Comparison of ENCODE assay signal across 11 cellular contexts in genomic region chr22:28774378-28774777, GRCh38. TPM values are rescaled to one million over a fixed set of nuclear protein-coding genes. Genes with fewer than 3 reads are reported as not detected.
DNase-seq lines count a peak whose midpoint lies in the region; ATAC-seq and TF ChIP-seq lines count a peak whose summit lies in the region.
"Had no signal": no experiment of that assay in that cellular context is flagged by ENCODE, and none has a peak within 500 bp of the region (broad histone marks: within the 10 kb centered on the region; RNA-seq: fewer than 3 reads in every experiment).

No MANE protein-coding gene starts in this region.

- no peaks in the 10 kb centered on the region for H4K20me1 ChIP-seq in GM23248 (ENCODE audit: insufficient read depth)

- intact Hi-C loops in CD14-positive monocyte (cut with micrococcal nuclease) = loop anchor here in 1 of 2 donors (10.0 kb wide), 1 partner anchor 50 kb away; no protein-coding TSS in a partner anchor

- peaks cover 12% of the 10 kb centered on the region for H3F3A ChIP-seq in GM23248 (ENCODE audit: insufficient read depth)

- H3K27ac Mint-ChIP-seq in CD14-positive monocyte (peak overlapping the region in 6 of 7 donors; percentile 4 to 78 (median 42)), mesothelial cell of epicardium (peak overlapping the region; percentile 59)
- H3K27ac Mint-ChIP-seq in activated T-helper 17 cell treated with anti-CD3 and anti-CD28 coated beads, Interleukin-2, amount 50 U/mL, for 72 hours = no peak overlapping the region

- no peaks in the 10 kb centered on the region for H3K9me2 ChIP-seq in GM23248 (ENCODE audit: insufficient read depth)

- peaks cover 0 to 4% (median under 1%) of the 10 kb centered on the region in 7 donors for H3K9me3 Mint-ChIP-seq in CD14-positive monocyte
- no peaks in the 10 kb centered on the region for H3K9me3 Mint-ChIP-seq in activated T-helper 17 cell treated with anti-CD3 and anti-CD28 coated beads, Interleukin-2, amount 50 U/mL, for 72 hours
- peaks cover 3% of the 10 kb centered on the region for H3K9me3 Mint-ChIP-seq in mesothelial cell of epicardium

- no peaks in the 10 kb centered on the region for H3K27me3 ChIP-seq in GM23248 (replicated peaks; ENCODE audit: insufficient read depth)
- H3K27me3 ChIP-seq: stomach had no signal

- H3K4me1 Mint-ChIP-seq in CD14-positive monocyte (peaks cover 20% of the 10 kb centered on the region), mesothelial cell of epicardium (peaks cover 10% of the 10 kb centered on the region)
- peaks cover 12% of the 10 kb centered on the region for H3K4me1 Mint-ChIP-seq in activated T-helper 17 cell treated with anti-CD3 and anti-CD28 coated beads, Interleukin-2, amount 50 U/mL, for 72 hours

- no peak for TF ChIP-seq CTCF in CD14-positive monocyte (IDR thresholded peaks at IDR 0.05)
- TF ChIP-seq CTCF in mesothelial cell of epicardium (IDR thresholded peaks at IDR 0.05; ENCODE audit: unreplicated experiment) = no peak

- H3K27me3 Mint-ChIP-seq in CD14-positive monocyte (ENCODE audit: low read depth in 3 of 3) (peaks cover 0 to 2% (median 1%) of the 10 kb centered on the region in 3 donors), mesothelial cell of epicardium (ENCODE audit: low read depth) (no peaks in the 10 kb centered on the region)
- no peaks in the 10 kb centered on the region for H3K27me3 Mint-ChIP-seq in activated T-helper 17 cell treated with anti-CD3 and anti-CD28 coated beads, Interleukin-2, amount 50 U/mL, for 72 hours

- H3K4me2 ChIP-seq in GM23248 (ENCODE audit: unreplicated experiment) = peak overlapping the region; percentile 84

- no peak overlapping the region for H2AFZ ChIP-seq in GM23248

- WGBS in GM23248 (ENCODE audit: low coverage in 1 of 2, low lambda C conversion rate in 2 of 2, missing lambda C conversion rate in 2 of 2), 2 experiments = 90 to 100% methylated on average over 1 of the region's 1 CpG

- H3K9ac ChIP-seq in GM23248 = no peak overlapping the region

- H3K27ac ChIP-seq in GM23248 = peak overlapping the region; percentile 92

- no peaks in the 10 kb centered on the region for H3K9me3 ChIP-seq in GM23248 (ENCODE audit: low read depth)
- H3K9me3 ChIP-seq: stomach had no signal

- peak overlapping the region; percentile 82 for H3K4me3 ChIP-seq in GM23248

- DNase-seq in CD14-positive monocyte (ENCODE audit: low spot score) = no peak
- no peak for DNase-seq in GM23248
- no peak for DNase-seq in mesothelial cell of epicardium (ENCODE audit: low spot score in 2 of 2, unreplicated experiment in 2 of 2)
- DNase-seq in GM19240 (ENCODE audit: insufficient read length, low spot score) = no peak
- DNase-seq in SHP77 (lab: John Stamatoyannopoulos, UW) = no peak
- DNase-seq in NCI-H748 treated with DMSO at 0.1 percent for 48 hours (lab: John Stamatoyannopoulos, UW) = no peak
- DNase-seq: foreskin fibroblast, stomach had no signal

- H3K4me3 Mint-ChIP-seq in CD14-positive monocyte = peak overlapping the region in 1 of 2 donors; percentile 39
- peak overlapping the region; percentile 66 for H3K4me3 Mint-ChIP-seq in activated T-helper 17 cell treated with anti-CD3 and anti-CD28 coated beads, Interleukin-2, amount 50 U/mL, for 72 hours
- H3K4me3 Mint-ChIP-seq in mesothelial cell of epicardium = peak overlapping the region; percentile 53

- 0 out of 2 replicates have a peak, but pooled peaks cover 8% of the 10 kb centered on the region for H3K4me1 ChIP-seq in GM23248 (ENCODE audit: insufficient read depth)

- ATAC-seq in activated T-helper 17 cell treated with anti-CD3 and anti-CD28 coated beads, Interleukin-2, amount 50 U/mL, for 72 hours (replicated peaks) = no peak
- no peak for ATAC-seq in GM18520 (IDR thresholded peaks at IDR 0.05; ENCODE audit: unreplicated experiment)
- ATAC-seq: Panc1 had no signal

- H3K36me3 Mint-ChIP-seq in CD14-positive monocyte = peaks cover 20 to 39% of the 10 kb centered on the region in 2 donors
- H3K36me3 Mint-ChIP-seq in activated T-helper 17 cell treated with anti-CD3 and anti-CD28 coated beads, Interleukin-2, amount 50 U/mL, for 72 hours (ENCODE audit: low read depth) = peaks cover 60% of the 10 kb centered on the region
- peaks cover 15% of the 10 kb centered on the region for H3K36me3 Mint-ChIP-seq in mesothelial cell of epicardium

- peaks cover 17% of the 10 kb centered on the region for H3K36me3 ChIP-seq in GM23248 (ENCODE audit: low read depth)

- in situ Hi-C loops in GM23248 (cut with MboI) = no loop called here

- H3K79me2 ChIP-seq in GM23248 (ENCODE audit: insufficient read depth) = peaks cover 58% of the 10 kb centered on the region

RNA-seq across cellular contexts. Expression of gene CCDC117, which starts 1.9 kb away (rescaled TPM):
- polyA plus RNA-seq in CD14-positive monocyte (10 to 100 TPM; 10.3 to 12.6 TPM), GM23248 (2016; fragmentation: Nextera tagmentation; extraction: Ambion mirVana) (14.6 and 16.2 TPM in 2 replicates)
- total RNA-seq in GM23248 (2014; rRNA removed; shearing (Covaris generic)) = 24.2 and 25.2 TPM in 2 replicates
- 10 to 100 TPM; 16.0 to 20.0 TPM for total RNA-seq in activated T-helper 17 cell treated with anti-CD3 and anti-CD28 coated beads, Interleukin-2, amount 50 U/mL, for 72 hours
- 22.4 to 22.9 TPM (median 22.8 TPM) in 3 replicates for total RNA-seq in mesothelial cell of epicardium

RNA-seq across cellular contexts. Expression of gene XBP1, which starts 26.0 kb away (rescaled TPM):
- polyA plus RNA-seq in CD14-positive monocyte (100 to 1,000 TPM; 201 to 215 TPM), GM23248 (2016; fragmentation: Nextera tagmentation; extraction: Ambion mirVana) (256 and 258 TPM in 2 replicates)
- total RNA-seq in GM23248 (2014; rRNA removed; shearing (Covaris generic)) = 324 and 350 TPM in 2 replicates
- total RNA-seq in activated T-helper 17 cell treated with anti-CD3 and anti-CD28 coated beads, Interleukin-2, amount 50 U/mL, for 72 hours = 10 to 100 TPM; 55.4 to 62.3 TPM
- 71.9 to 73.1 TPM (median 72.7 TPM) in 3 replicates for total RNA-seq in mesothelial cell of epicardium

RNA-seq across cellular contexts. Expression of gene HSCB, which starts 32.5 kb away (rescaled TPM):
- polyA plus RNA-seq in CD14-positive monocyte (10 to 100 TPM; 10.3 to 13.2 TPM), GM23248 (2016; fragmentation: Nextera tagmentation; extraction: Ambion mirVana) (23.6 and 25.9 TPM in 2 replicates)
- 12.0 and 21.1 TPM in 2 replicates for total RNA-seq in GM23248 (2014; rRNA removed; shearing (Covaris generic))
- total RNA-seq in activated T-helper 17 cell treated with anti-CD3 and anti-CD28 coated beads, Interleukin-2, amount 50 U/mL, for 72 hours = 10 to 100 TPM; 18.9 to 20.3 TPM
- total RNA-seq in mesothelial cell of epicardium = 15.0 to 18.7 TPM (median 15.7 TPM) in 3 replicates

RNA-seq across cellular contexts. Expression of gene CHEK2, which starts 32.8 kb away (rescaled TPM):
- polyA plus RNA-seq in CD14-positive monocyte (1 to 10 TPM; 6.6 to 7.8 TPM), GM23248 (2016; fragmentation: Nextera tagmentation; extraction: Ambion mirVana) (19.3 and 21.8 TPM in 2 replicates)
- total RNA-seq in GM23248 (2014; rRNA removed; shearing (Covaris generic)) = 12.2 and 22.0 TPM in 2 replicates
- 10 to 100 TPM; 27.0 to 40.1 TPM for total RNA-seq in activated T-helper 17 cell treated with anti-CD3 and anti-CD28 coated beads, Interleukin-2, amount 50 U/mL, for 72 hours
- 22.9 to 25.0 TPM (median 24.2 TPM) in 3 replicates for total RNA-seq in mesothelial cell of epicardium
